27 cellular contexts compared by ENCODE assay signal in the genomic region with DNA sequence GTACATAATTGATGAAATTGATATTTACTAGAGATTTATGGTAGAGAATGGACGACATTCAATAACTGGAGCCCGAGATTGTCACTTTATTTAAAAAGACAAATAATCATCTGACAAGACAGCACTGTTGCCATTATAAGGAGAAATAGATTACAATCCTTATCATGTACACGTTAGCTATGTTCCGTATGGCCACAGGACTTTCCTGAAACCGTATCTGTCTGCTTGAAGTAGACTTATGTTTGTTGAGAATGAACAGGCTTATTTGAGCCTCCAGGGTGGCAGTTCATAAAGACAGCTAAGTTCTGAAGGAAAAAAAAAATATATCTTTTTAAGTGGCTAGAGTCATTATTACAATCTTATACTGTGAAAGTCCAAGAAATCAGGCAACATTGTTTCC.
"Had no signal": no experiment of that assay in that cellular context is flagged by ENCODE, and none has a peak within 500 bp of the region (broad histone marks: within the 10 kb centered on the region; RNA-seq: fewer than 3 reads in every experiment).

No MANE protein-coding gene starts in this region.

- H3K9me3 ChIP-seq: ovary, psoas muscle, right lobe of liver, sigmoid colon, stomach, thoracic aorta, thyroid gland, tibial nerve, upper lobe of left lung, vagina had no signal

- H3K36me3 ChIP-seq: neural progenitor cell, ovary, right lobe of liver, sigmoid colon, stomach, thoracic aorta, thyroid gland, tibial nerve, upper lobe of left lung, vagina had no signal

- H3K4me1 ChIP-seq: parathyroid adenoma, psoas muscle, right lobe of liver, sigmoid colon, stomach, vagina had no signal

- ATAC-seq: natural killer cell treated with Interleukin-12 subunit alpha and Interleukin-12 subunit beta and Interleukin-15 and Interleukin-18, amount 100 ng/mL, for 72 hours; right cardiac atrium; right lobe of liver; stimulated activated effector memory CD8-positive, alpha-beta T cell treated with anti-CD3 and anti-CD28 coated beads, Interleukin-12 subunit alpha, Interleukin-12 subunit beta, amount 100 ng/mL, for 72 hours; stimulated activated naive B cell treated with anti-CD40 and anti-IgM and Interleukin-4, amounts not matched to agents 10 μg/mL and 1 μg/mL and 100 μg/mL, for 72 hours had no signal

- DNase-seq: occipital lobe; ovary; posterior cingulate gyrus; psoas muscle; right cardiac atrium; right lobe of liver; sigmoid colon; small intestine; stimulated activated CD4-positive, alpha-beta T cell treated with anti-CD3 and anti-CD28 coated beads, Interleukin-15, amount 100 ng/mL, for 24 hours; stimulated activated CD4-positive, alpha-beta T cell treated with anti-CD3 and anti-CD28 coated beads, Interleukin-2, amount 100 ng/mL, for 24 hours; stimulated activated CD4-positive, alpha-beta T cell treated with anti-CD3 and anti-CD28 coated beads, Interleukin-2, amount 100 ng/mL, for 48 hours; stimulated activated CD4-positive, alpha-beta T cell treated with anti-CD3 and anti-CD28 coated beads, Interleukin-4, amount 100 ng/mL, for 24 hours; stimulated activated naive B cell treated with anti-CD40 and anti-IgM and Interleukin-4, amounts not matched to agents 10 μg/mL and 1 μg/mL and 100 μg/mL, for 72 hours; stimulated activated naive CD4-positive, alpha-beta T cell treated with Interleukin-2 at 50 U/mL for 16 hours; stomach; thyroid gland; trophoblast cell; upper lobe of left lung had no signal

- H3K36me3 Mint-ChIP-seq: natural killer cell treated with Interleukin-12 subunit alpha and Interleukin-12 subunit beta and Interleukin-15 and Interleukin-18, amount 100 ng/mL, for 72 hours; neural progenitor cell; stimulated activated effector memory CD8-positive, alpha-beta T cell treated with anti-CD3 and anti-CD28 coated beads, Interleukin-12 subunit alpha, Interleukin-12 subunit beta, amount 100 ng/mL, for 72 hours; stimulated activated naive B cell treated with anti-CD40 and anti-IgM and Interleukin-4, amounts not matched to agents 10 μg/mL and 1 μg/mL and 100 μg/mL, for 72 hours had no signal

- H3K27me3 Mint-ChIP-seq: natural killer cell treated with Interleukin-12 subunit alpha and Interleukin-12 subunit beta and Interleukin-15 and Interleukin-18, amount 100 ng/mL, for 72 hours; progenitor cell of endocrine pancreas; stimulated activated naive B cell treated with anti-CD40 and anti-IgM and Interleukin-4, amounts not matched to agents 10 μg/mL and 1 μg/mL and 100 μg/mL, for 72 hours; stimulated activated naive CD8-positive, alpha-beta T cell treated with anti-CD3 and anti-CD28 coated beads, Interleukin-15, Interleukin-2, amounts not matched to agents 100 ng/mL and 50 ng/mL, for 24 hours had no signal

- H3K9ac ChIP-seq: neural progenitor cell, parathyroid adenoma had no signal

- H3K27me3 ChIP-seq: neural progenitor cell, ovary, right lobe of liver, sigmoid colon, stomach, thyroid gland, tibial nerve, upper lobe of left lung, vagina had no signal

- H3K79me2 ChIP-seq: parathyroid adenoma had no signal

- H3K4me3 Mint-ChIP-seq: natural killer cell treated with Interleukin-12 subunit alpha and Interleukin-12 subunit beta and Interleukin-15 and Interleukin-18, amount 100 ng/mL, for 72 hours; neural progenitor cell; stimulated activated effector memory CD8-positive, alpha-beta T cell treated with anti-CD3 and anti-CD28 coated beads, Interleukin-12 subunit alpha, Interleukin-12 subunit beta, amount 100 ng/mL, for 72 hours; stimulated activated naive B cell treated with anti-CD40 and anti-IgM and Interleukin-4, amounts not matched to agents 10 μg/mL and 1 μg/mL and 100 μg/mL, for 72 hours; stimulated activated naive CD8-positive, alpha-beta T cell treated with anti-CD3 and anti-CD28 coated beads, Interleukin-15, Interleukin-2, amounts not matched to agents 100 ng/mL and 50 ng/mL, for 24 hours had no signal

- H2AFZ ChIP-seq: neural progenitor cell, parathyroid adenoma had no signal

- H3K4me2 ChIP-seq: neural progenitor cell had no signal

- H3K27ac ChIP-seq: neural progenitor cell, ovary, parathyroid adenoma, psoas muscle, right lobe of liver, sigmoid colon, stomach, thoracic aorta, thyroid gland, tibial nerve, upper lobe of left lung, vagina had no signal

- H3K4me1 Mint-ChIP-seq: stimulated activated effector memory CD8-positive, alpha-beta T cell treated with anti-CD3 and anti-CD28 coated beads, Interleukin-12 subunit alpha, Interleukin-12 subunit beta, amount 100 ng/mL, for 72 hours; stimulated activated naive B cell treated with anti-CD40 and anti-IgM and Interleukin-4, amounts not matched to agents 10 μg/mL and 1 μg/mL and 100 μg/mL, for 72 hours had no signal

- H3K9me3 Mint-ChIP-seq: natural killer cell treated with Interleukin-12 subunit alpha and Interleukin-12 subunit beta and Interleukin-15 and Interleukin-18, amount 100 ng/mL, for 72 hours; neural progenitor cell; stimulated activated effector memory CD8-positive, alpha-beta T cell treated with anti-CD3 and anti-CD28 coated beads, Interleukin-12 subunit alpha, Interleukin-12 subunit beta, amount 100 ng/mL, for 72 hours; stimulated activated naive B cell treated with anti-CD40 and anti-IgM and Interleukin-4, amounts not matched to agents 10 μg/mL and 1 μg/mL and 100 μg/mL, for 72 hours; stimulated activated naive CD8-positive, alpha-beta T cell treated with anti-CD3 and anti-CD28 coated beads, Interleukin-15, Interleukin-2, amounts not matched to agents 100 ng/mL and 50 ng/mL, for 24 hours had no signal

- H3K27ac Mint-ChIP-seq: natural killer cell treated with Interleukin-12 subunit alpha and Interleukin-12 subunit beta and Interleukin-15 and Interleukin-18, amount 100 ng/mL, for 72 hours; neural progenitor cell; progenitor cell of endocrine pancreas; stimulated activated effector memory CD8-positive, alpha-beta T cell treated with anti-CD3 and anti-CD28 coated beads, Interleukin-12 subunit alpha, Interleukin-12 subunit beta, amount 100 ng/mL, for 72 hours; stimulated activated naive B cell treated with anti-CD40 and anti-IgM and Interleukin-4, amounts not matched to agents 10 μg/mL and 1 μg/mL and 100 μg/mL, for 72 hours; stimulated activated naive CD8-positive, alpha-beta T cell treated with anti-CD3 and anti-CD28 coated beads, Interleukin-15, Interleukin-2, amounts not matched to agents 100 ng/mL and 50 ng/mL, for 24 hours had no signal

- H3K4me3 ChIP-seq: neural progenitor cell, ovary, psoas muscle, right lobe of liver, sigmoid colon, stomach, thoracic aorta, thyroid gland, tibial nerve, upper lobe of left lung, vagina had no signal
